Comparison of ENCODE assay signal across 8 cellular contexts in the genomic region with DNA sequence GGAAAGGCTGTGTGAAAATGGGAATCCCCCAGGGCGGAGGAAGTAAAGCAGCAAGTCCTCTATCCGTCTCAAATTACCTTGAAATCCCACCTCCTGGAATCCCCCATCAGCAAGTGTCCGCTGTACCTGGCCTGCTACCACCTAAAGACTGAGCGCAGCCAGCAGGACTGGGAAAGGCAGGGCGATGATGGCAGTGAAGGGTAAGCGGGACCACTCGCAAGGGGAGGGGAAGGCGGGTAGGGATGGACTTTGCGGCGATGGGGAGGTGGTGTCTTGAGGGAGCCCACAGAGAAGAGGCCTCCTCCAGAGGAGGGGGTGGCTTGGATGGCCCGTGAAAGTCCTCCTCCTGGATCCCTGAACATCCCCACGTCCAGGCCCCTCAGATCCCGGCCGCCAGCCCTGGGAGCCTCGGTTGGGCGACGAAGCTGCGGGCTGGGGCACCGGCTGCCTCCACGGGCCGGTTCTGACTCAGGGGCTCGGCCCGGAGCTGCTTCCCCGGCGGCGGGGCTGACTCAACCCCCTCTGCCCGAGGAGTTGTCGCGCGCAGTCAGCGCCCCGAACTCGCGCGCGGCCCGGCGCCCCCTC. TPM values are rescaled to one million over a fixed set of nuclear protein-coding genes. Genes with fewer than 3 reads are reported as not detected.
DNase-seq lines count a peak whose midpoint lies in the region; ATAC-seq, FAIRE-seq and TF ChIP-seq lines count a peak whose summit lies in the region.

No MANE protein-coding gene starts in this region.

- H3K36me3 ChIP-seq in ES-I3 (ENCODE audit: insufficient read depth, low read length) = no peaks in the 10 kb centered on the region
- peaks cover 6 to 7% of the 10 kb centered on the region in 2 experiments for H3K36me3 ChIP-seq in keratinocyte (ENCODE audit: control insufficient read depth in 2 of 2, extremely low read depth in 1 of 2, insufficient read depth in 2 of 2, low read length in 2 of 2)

- H3K9ac ChIP-seq in ES-I3 (ENCODE audit: low read depth, low read length) (peak overlapping the region; percentile 77), keratinocyte (ENCODE audit: control insufficient read depth, extremely low read depth, insufficient read depth, low read length) (peak overlapping the region; percentile 92)

- no peak for FAIRE-seq in keratinocyte (lab: Jason Lieb, UNC)

- ATAC-seq in stimulated activated naive CD8-positive, alpha-beta T cell treated with anti-CD3 and anti-CD28 coated beads, Interleukin-15, Interleukin-2, amounts not matched to agents 100 U/mL and 50 U/mL, for 24 hours = peak; percentile 47
- no peak for ATAC-seq in HG02981 (IDR thresholded peaks at IDR 0.05; ENCODE audit: unreplicated experiment)

- dilution Hi-C loops in keratinocyte (cut with MboI; ENCODE audit: extremely low pct_ligation_motif_present, low sequenced_read_pairs) = no loop called here

- H3K27me3 ChIP-seq in keratinocyte (ENCODE audit: control insufficient read depth, extremely low read depth, insufficient read depth, low read length) = no peaks in the 10 kb centered on the region

- H3K9me1 ChIP-seq in keratinocyte (ENCODE audit: control insufficient read depth, extremely low read depth, insufficient read depth, low read length) = no peaks in the 10 kb centered on the region

- no peak for TF ChIP-seq CTCF in cardiac fibroblast (IDR thresholded peaks at IDR 0.05; ENCODE audit: low read depth, low read length)
- TF ChIP-seq CTCF in keratinocyte (optimal IDR thresholded peaks at IDR 0.05 in 1 of 3, IDR thresholded peaks at IDR 0.05 in 1 of 3, conservative IDR thresholded peaks at IDR 0.05 in 1 of 3; ENCODE audit: extremely low read depth in 1 of 3, insufficient read depth in 2 of 3, low read length in 3 of 3) = no peak

- DNase-seq in NCI-H1105 treated with DMSO at 0.1 percent for 48 hours (lab: John Stamatoyannopoulos, UW) (peak; percentile 60), cardiac fibroblast (ENCODE audit: low read depth in 2 of 2) (peak; percentile 62 to 71), keratinocyte (ENCODE audit: low read depth, low spot score) (no peak), germinal center (ENCODE audit: low spot score) (no peak)
- peak; percentile 27 for DNase-seq in stimulated activated naive CD8-positive, alpha-beta T cell treated with anti-CD3 and anti-CD28 coated beads, Interleukin-15, Interleukin-2, amounts not matched to agents 100 U/mL and 50 U/mL, for 24 hours
- DNase-seq in activated CD4-positive, CD25-positive, alpha-beta regulatory T cell treated with anti-CD3 and anti-CD28 coated beads, Interleukin-2, amount 50 U/mL, for 72 hours = no peak

- no peaks in the 10 kb centered on the region for H3K9me3 ChIP-seq in ES-I3 (ENCODE audit: control insufficient read depth, insufficient read depth, low read length)
- H3K9me3 ChIP-seq in keratinocyte (ENCODE audit: control insufficient read depth, low read depth, low read length) = no peaks in the 10 kb centered on the region

- H3K4me1 ChIP-seq in ES-I3 (ENCODE audit: insufficient read depth, low read length) = peaks cover 8% of the 10 kb centered on the region
- H3K4me1 ChIP-seq in keratinocyte (ENCODE audit: control insufficient read depth, extremely low read depth, insufficient read depth, low read length) = peaks cover 36% of the 10 kb centered on the region

- peaks cover 5% of the 10 kb centered on the region for H3K79me2 ChIP-seq in keratinocyte (ENCODE audit: control insufficient read depth, insufficient read depth, low read length)

- peak overlapping the region; percentile 87 for H3K4me2 ChIP-seq in keratinocyte (ENCODE audit: control insufficient read depth, extremely low read depth, insufficient read depth, low read depth, low read length)

- peak overlapping the region; percentile 82 for H3K27ac ChIP-seq in keratinocyte (ENCODE audit: control insufficient read depth, insufficient read depth, low read length)

- H3K4me3 ChIP-seq in cardiac fibroblast (replicated peaks in 1 of 2; ENCODE audit: low read depth in 2 of 2, low read length in 2 of 2) (peak overlapping the region; percentile 72 to 78), keratinocyte (ENCODE audit: control insufficient read depth in 2 of 3, extremely low read depth in 1 of 3, insufficient read depth in 2 of 3, low read depth in 1 of 3, low read length in 3 of 3) (peak overlapping the region; percentile 60 to 94 (median 80))

- peak overlapping the region; percentile 65 for H2AFZ ChIP-seq in keratinocyte (ENCODE audit: control insufficient read depth, low read length)

- no peaks in the 10 kb centered on the region for H4K20me1 ChIP-seq in keratinocyte (ENCODE audit: control insufficient read depth, extremely low read depth, insufficient read depth, low read length)

RNA-seq across cellular contexts. Expression of a gene that starts 0.6 kb away (rescaled TPM):
- polyA plus RNA-seq in keratinocyte = 36.5 to 72.9 TPM (median 66.1 TPM) in 3 replicates
- 17.7 TPM for polyA plus RNA-seq in keratinocyte (2011; ENCODE audit: low read depth)
- polyA plus RNA-seq in keratinocyte (2011; cell fraction: cytosol; rRNA removed) = 49.2 and 50.8 TPM in 2 replicates
- 25.6 and 28.6 TPM in 2 replicates for polyA plus RNA-seq in keratinocyte (2011; cell fraction: nucleus; rRNA removed)
- polyA plus RNA-seq in keratinocyte (2012; ENCODE audit: low replicate concordance) = 19.8 and 46.5 TPM in 2 replicates
- 13.6 to 32.4 TPM (median 25.3 TPM) in 3 replicates for polyA minus RNA-seq in keratinocyte
- 23.6 TPM for polyA minus RNA-seq in keratinocyte (2011; cell fraction: cytosol; rRNA and poly(A)+ RNA removed)
- polyA minus RNA-seq in keratinocyte (2011; cell fraction: nucleus; rRNA and poly(A)+ RNA removed) = 7.1 TPM in 2 replicates

RNA-seq across cellular contexts. Expression of a gene that starts 38.9 kb away (rescaled TPM):
- 1.8 to 3.1 TPM (median 2.5 TPM) in 3 replicates for polyA plus RNA-seq in keratinocyte
- polyA plus RNA-seq in keratinocyte (2011; ENCODE audit: low read depth) = 2.4 TPM
- polyA plus RNA-seq in keratinocyte (2011; cell fraction: cytosol; rRNA removed) = 1.8 and 3.0 TPM in 2 replicates
- polyA plus RNA-seq in keratinocyte (2011; cell fraction: nucleus; rRNA removed) = 1.5 and 1.7 TPM in 2 replicates
- 1.1 and 1.5 TPM in 2 replicates for polyA plus RNA-seq in keratinocyte (2012; ENCODE audit: low replicate concordance)
- polyA minus RNA-seq in keratinocyte = 0.16 to 1.2 TPM (median 0.69 TPM) in 3 replicates
- polyA minus RNA-seq in keratinocyte (2011; cell fraction: cytosol; rRNA and poly(A)+ RNA removed) = 3.5 TPM
- polyA minus RNA-seq in keratinocyte (2011; cell fraction: nucleus; rRNA and poly(A)+ RNA removed) = 0.84 and 0.85 TPM in 2 replicates

RNA-seq across cellular contexts. Expression of a gene that starts 39.3 kb away (rescaled TPM):
- polyA plus RNA-seq in keratinocyte = 7.1 to 9.9 TPM (median 7.9 TPM) in 3 replicates
- 3.8 TPM for polyA plus RNA-seq in keratinocyte (2011; ENCODE audit: low read depth)
- polyA plus RNA-seq in keratinocyte (2011; cell fraction: cytosol; rRNA removed) = 6.1 and 10.4 TPM in 2 replicates
- polyA plus RNA-seq in keratinocyte (2011; cell fraction: nucleus; rRNA removed) = 8.5 and 10.8 TPM in 2 replicates
- polyA plus RNA-seq in keratinocyte (2012; ENCODE audit: low replicate concordance) = 5.2 and 9.2 TPM in 2 replicates
- polyA minus RNA-seq in keratinocyte = 4.5 to 11.1 TPM (median 8.0 TPM) in 3 replicates
- 5.0 TPM for polyA minus RNA-seq in keratinocyte (2011; cell fraction: cytosol; rRNA and poly(A)+ RNA removed)
- 7.0 and 18.8 TPM in 2 replicates for polyA minus RNA-seq in keratinocyte (2011; cell fraction: nucleus; rRNA and poly(A)+ RNA removed)

Comparison
In these comparisons a context has a peak if more than half of its experiments do, and no peak if none do; other contexts are left out.
1. DNase-seq: peak in NCI-H1105 treated with DMSO at 0.1 percent for 48 hours (single experiment), cardiac fibroblast (2 of 2) and stimulated activated naive CD8-positive, alpha-beta T cell treated with anti-CD3 and anti-CD28 coated beads, Interleukin-15, Interleukin-2, amounts not matched to agents 100 U/mL and 50 U/mL, for 24 hours (single experiment); none in keratinocyte (single experiment), germinal center (single experiment) and activated CD4-positive, CD25-positive, alpha-beta regulatory T cell treated with anti-CD3 and anti-CD28 coated beads, Interleukin-2, amount 50 U/mL, for 72 hours (single experiment).